In the genomic region with DNA sequence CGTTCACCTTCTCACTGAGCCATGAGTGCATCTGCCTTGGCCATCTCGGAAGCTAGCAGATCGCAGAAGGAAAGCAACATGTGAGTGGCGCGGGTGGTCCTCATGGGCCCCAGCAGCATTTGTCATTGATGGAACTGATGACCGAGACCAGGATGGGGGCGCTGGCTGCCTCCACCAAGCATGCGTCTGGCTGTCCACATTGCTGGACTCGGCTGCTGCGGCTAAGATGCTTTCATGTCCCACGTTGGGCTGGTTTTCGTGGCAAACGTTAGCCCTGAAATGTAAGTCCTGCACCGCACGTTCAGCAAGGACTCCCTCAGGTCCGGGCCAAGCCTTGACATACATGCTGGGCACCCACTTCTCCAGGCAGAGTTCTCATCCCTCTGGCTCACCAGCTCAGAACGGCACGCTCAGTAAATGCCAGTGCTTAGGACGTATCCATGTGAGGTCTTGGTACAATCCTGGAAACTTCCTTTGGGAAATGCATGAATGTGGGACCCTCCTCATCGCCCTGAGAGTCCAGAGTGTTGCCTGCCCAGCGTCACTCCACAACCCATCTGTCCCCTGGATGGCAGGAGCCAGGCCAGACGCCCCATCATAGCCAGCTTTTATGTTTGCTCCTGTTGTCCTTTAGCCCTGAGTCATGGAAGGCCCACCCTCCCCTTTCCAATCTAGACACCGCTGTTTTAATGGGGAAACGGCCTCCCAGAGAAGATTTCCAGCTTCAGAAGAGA, we compare ENCODE assay signal across 9 cellular contexts. TPM values are rescaled to one million over a fixed set of nuclear protein-coding genes. Genes with fewer than 3 reads are reported as not detected.
A peak's percentile ranks its signal among the peaks of the same experiment; 100 is the strongest.
DNase-seq lines count a peak whose midpoint lies in the region; ATAC-seq, FAIRE-seq and TF ChIP-seq lines count a peak whose summit lies in the region.
"Had no signal": no experiment of that assay in that cellular context is flagged by ENCODE, and none has a peak within 500 bp of the region (broad histone marks: within the 10 kb centered on the region; RNA-seq: fewer than 3 reads in every experiment).

No MANE protein-coding gene starts in this region.

- CTCF ChIA-PET in CD8-positive, alpha-beta memory T cell (lab: Charles Lee), result interaction anchor here (1.0 to 1.2 kb wide), 2 partner anchors 48 to 89 kb away, joined by 4 read pairs; no protein-coding TSS in a partner anchor
- CTCF ChIA-PET in OCI-LY7 (lab: Charles Lee; ENCODE audit: unreplicated experiment), result interaction anchor here (1.2 kb wide), 1 partner anchor 27 kb away, joined by 3 read pairs; no protein-coding TSS in a partner anchor

- H3K9me3 ChIP-seq in CD8-positive, alpha-beta memory T cell (ENCODE audit: low read length), result no peaks in the 10 kb centered on the region
- H3K9me3 ChIP-seq in OCI-LY7 (ENCODE audit: low read length), result no peaks in the 10 kb centered on the region
- no peaks in the 10 kb centered on the region for H3K9me3 ChIP-seq in effector memory CD4-positive, alpha-beta T cell (ENCODE audit: control insufficient read depth, low read length)
- H3K9me3 ChIP-seq in small intestine (ENCODE audit: control insufficient read depth, low read depth), result no peaks in the 10 kb centered on the region

- no TSS peak for BruUV-seq in OCI-LY7 (replicated peaks; lab: Mats Ljungman, UMichigan)

- H3K27me3 ChIP-seq in CD8-positive, alpha-beta memory T cell (ENCODE audit: insufficient read depth, low read length, poor library complexity, severe bottlenecking), result no peaks in the 10 kb centered on the region
- no peaks in the 10 kb centered on the region for H3K27me3 ChIP-seq in effector memory CD4-positive, alpha-beta T cell (replicated peaks; ENCODE audit: control insufficient read depth, insufficient read depth, low read length, poor library complexity, severe bottlenecking)
- no peaks in the 10 kb centered on the region for H3K27me3 ChIP-seq in small intestine (ENCODE audit: control insufficient read depth in 2 of 2, insufficient read depth in 2 of 2, low read length in 2 of 2)

- no peaks in the 10 kb centered on the region for H4K20me1 ChIP-seq in OCI-LY7 (ENCODE audit: insufficient read depth, low read length)

- no peaks in the 10 kb centered on the region for H3K9me2 ChIP-seq in OCI-LY7 (ENCODE audit: insufficient read depth, low read length)

- no peaks in the 10 kb centered on the region for H3K36me3 ChIP-seq in CD8-positive, alpha-beta memory T cell (ENCODE audit: insufficient read depth, low read length)
- H3K36me3 ChIP-seq in OCI-LY7 (ENCODE audit: insufficient read depth, low read length), result peaks cover 59% of the 10 kb centered on the region; the same call in 1 of the 2 replicates
- H3K36me3 ChIP-seq in effector memory CD4-positive, alpha-beta T cell (ENCODE audit: control insufficient read depth, insufficient read depth, low read length), result no peaks in the 10 kb centered on the region
- H3K36me3 ChIP-seq in small intestine (ENCODE audit: control insufficient read depth in 2 of 2, insufficient read depth in 2 of 2, low read length in 2 of 2), result no peaks in the 10 kb centered on the region

- POLR2A ChIA-PET in CD8-positive, alpha-beta memory T cell (lab: Charles Lee), result interaction anchor here (0.9 to 3.1 kb wide), 5 partner anchors 8 to 144 kb away, joined by 3 to 28 read pairs (median 7); partner anchors contain the start of gene SLCO4A1
- POLR2A ChIA-PET in OCI-LY7 (lab: Charles Lee), result interaction anchor here (0.9 to 1.3 kb wide), 4 partner anchors 8 to 143 kb away, joined by 3 to 5 read pairs (median 4); partner anchors contain the start of gene SLCO4A1

- peaks cover 0 to 2% (median 0%) of the 10 kb centered on the region in 5 donors for H3K9me3 Mint-ChIP-seq in CD8-positive, alpha-beta memory T cell

- no peak for FAIRE-seq in small intestine (lab: Jason Lieb, UNC)

- WGBS in small intestine, 3 donors, result 89 to 91% (median 90%) methylated on average over 24 of the region's 24 CpGs

- no peaks in the 10 kb centered on the region for H3K36me3 Mint-ChIP-seq in CD8-positive, alpha-beta memory T cell

- peak overlapping the region; percentile 90 to 99 (median 96) for H3K27ac Mint-ChIP-seq in CD8-positive, alpha-beta memory T cell

- intact Hi-C loops in OCI-LY7 (cut with micrococcal nuclease; ENCODE audit: unreplicated experiment), result loop anchor here (5.0 kb wide), 1 partner anchor 142 kb away; no protein-coding TSS in a partner anchor

- peak overlapping the region; percentile 40 for H3K27ac ChIP-seq in CD8-positive, alpha-beta memory T cell (ENCODE audit: low read depth, low read length)
- H3K27ac ChIP-seq in OCI-LY7 (ENCODE audit: low read depth, low read length, poor library complexity, severe bottlenecking) (peak overlapping the region; percentile 81), small intestine (ENCODE audit: low read depth in 1 of 2, low read length in 1 of 2) (peak overlapping the region; percentile 95 to 100)
- H3K27ac ChIP-seq in effector memory CD4-positive, alpha-beta T cell (ENCODE audit: insufficient read depth, low read length, poor library complexity, severe bottlenecking), result peak overlapping the region; percentile 88

- no peak for TF ChIP-seq CTCF in OCI-LY7 (conservative IDR thresholded peaks at IDR 0.05; ENCODE audit: low read length)

- peaks cover 68% of the 10 kb centered on the region for H3K79me2 ChIP-seq in OCI-LY7 (ENCODE audit: insufficient read depth, low read depth, low read length)

- no peak for ATAC-seq in HG02642 (IDR thresholded peaks at IDR 0.05; ENCODE audit: poor library complexity, unreplicated experiment)
- no peak for ATAC-seq in GM21381 (IDR thresholded peaks at IDR 0.05; ENCODE audit: unreplicated experiment)

- H2AFZ ChIP-seq in OCI-LY7 (ENCODE audit: low read length), result no peak overlapping the region

- H3K27me3 Mint-ChIP-seq in CD8-positive, alpha-beta memory T cell, result peaks cover 0 to 2% of the 10 kb centered on the region in 2 donors

- peak overlapping the region; percentile 77 to 90 (median 82) for H3K4me3 Mint-ChIP-seq in CD8-positive, alpha-beta memory T cell

- peaks cover 20 to 32% (median 30%) of the 10 kb centered on the region in 3 donors for H3K4me1 Mint-ChIP-seq in CD8-positive, alpha-beta memory T cell

- DNase-seq in CD8-positive, alpha-beta memory T cell, result no peak
- DNase-seq in OCI-LY7 (ENCODE audit: low spot score) (no peak), small intestine (no peak), NCI-H187 treated with DMSO at 0.1 percent for 48 hours (lab: John Stamatoyannopoulos, UW) (no peak), NCI-H526 treated with DMSO at 0.1 percent for 48 hours (lab: John Stamatoyannopoulos, UW) (no peak)
- DNase-seq in effector memory CD4-positive, alpha-beta T cell, result no peak
- DNase-seq: glutamatergic neuron had no signal

- peak overlapping the region; percentile 76 for H3K4me2 ChIP-seq in OCI-LY7 (ENCODE audit: low read length)

- peak overlapping the region; percentile 72 for H3K4me3 ChIP-seq in CD8-positive, alpha-beta memory T cell (ENCODE audit: low read length)
- H3K4me3 ChIP-seq in OCI-LY7 (ENCODE audit: low read depth, low read length, poor library complexity, severe bottlenecking), result peak overlapping the region; percentile 48
- peak overlapping the region; percentile 2 for H3K4me3 ChIP-seq in effector memory CD4-positive, alpha-beta T cell (ENCODE audit: insufficient read depth, low read depth, low read length, poor library complexity, severe bottlenecking)
- H3K4me3 ChIP-seq in small intestine (ENCODE audit: low read depth in 1 of 2, low read length in 2 of 2), result peak overlapping the region in 1 of 2 donors; percentile 9

- peaks cover 29% of the 10 kb centered on the region for H3K4me1 ChIP-seq in CD8-positive, alpha-beta memory T cell (ENCODE audit: insufficient read depth, low read length)
- H3K4me1 ChIP-seq in OCI-LY7 (ENCODE audit: insufficient read depth, low read length, poor library complexity, severe bottlenecking) (peaks cover 75% of the 10 kb centered on the region), small intestine (ENCODE audit: control insufficient read depth in 2 of 2, insufficient read depth in 1 of 2, low read depth in 1 of 2, low read length in 1 of 2) (peaks cover 8 to 22% of the 10 kb centered on the region in 2 donors)
- peaks cover 23% of the 10 kb centered on the region for H3K4me1 ChIP-seq in effector memory CD4-positive, alpha-beta T cell (ENCODE audit: control insufficient read depth, insufficient read depth, low read length, poor library complexity, severe bottlenecking)

RNA-seq across cellular contexts. Expression of gene SLCO4A1, which starts 8.4 kb away (rescaled TPM):
- total RNA-seq in CD8-positive, alpha-beta memory T cell, result 10 to 100 TPM; 42.0 to 44.9 TPM
- polyA plus RNA-seq in CD8-positive, alpha-beta memory T cell, result 0.47 TPM
- 34.4 and 52.4 TPM in 2 replicates for total RNA-seq in OCI-LY7 (2014; rRNA removed; shearing (Covaris generic))
- 30.4 and 34.3 TPM in 2 replicates for total RNA-seq in OCI-LY7 (2022)
- polyA plus RNA-seq in small intestine, result 10 to 100 TPM in 1 of 3 donors, 1 to 10 TPM in 2; 2.2 to 22.4 (median 4.9) TPM

RNA-seq across cellular contexts. Expression of gene NTSR1, which starts 57.9 kb away (rescaled TPM):
- total RNA-seq in CD8-positive, alpha-beta memory T cell, result not detected
- not detected for polyA plus RNA-seq in CD8-positive, alpha-beta memory T cell
- total RNA-seq in OCI-LY7 (2014; rRNA removed; shearing (Covaris generic)), result not detected in 2 replicates
- not detected in 2 replicates for total RNA-seq in OCI-LY7 (2022)
- 1 to 10 TPM in 1 of 3 donors, not detected in 2; 1.2 TPM for polyA plus RNA-seq in small intestine

Comparison
In these comparisons a context has a peak if more than half of its experiments do, and no peak if none do; other contexts are left out.
1. H3K27ac ChIP-seq: peak in every context shown above with its lines; median percentile 98 in small intestine; 88 in effector memory CD4-positive, alpha-beta T cell; 81 in OCI-LY7; 40 in CD8-positive, alpha-beta memory T cell.